Comparison of ENCODE assay signal across 8 cellular contexts in genomic region chr1:59506952-59507351, GRCh38.
A peak's percentile ranks its signal among the peaks of the same experiment; 100 is the strongest.
DNase-seq lines count a peak whose midpoint lies in the region; ATAC-seq and TF ChIP-seq lines count a peak whose summit lies in the region.

No MANE protein-coding gene starts in this region.

- H3K4me1 ChIP-seq in adrenal gland (replicated peaks in 1 of 2) = peaks cover 8 to 38% of the 10 kb centered on the region in 2 donors

- ATAC-seq in GM19351 (IDR thresholded peaks at IDR 0.05; ENCODE audit: unreplicated experiment) = peak; percentile 93
- ATAC-seq in HG03159 (IDR thresholded peaks at IDR 0.05; ENCODE audit: unreplicated experiment) = peak; percentile 89
- no peak for ATAC-seq in stimulated activated naive CD8-positive, alpha-beta T cell treated with anti-CD3 and anti-CD28 coated beads, Interleukin-15, amount 100 ng/mL, for 72 hours

- TF ChIP-seq POLR2A in adrenal gland (IDR thresholded peaks at IDR 0.05) = no peak

- DNase-seq in adrenal gland (no peak), renal cortical epithelial cell (ENCODE audit: low read depth) (peak; percentile 77), NCI-H1092 treated with DMSO at 0.1 percent for 48 hours (lab: John Stamatoyannopoulos, UW) (no peak), RKO (ENCODE audit: low spot score) (no peak)
- DNase-seq in activated naive CD4-positive, alpha-beta T cell treated with anti-CD3 and anti-CD28 coated beads for 36 hours = no peak
- DNase-seq in stimulated activated naive CD8-positive, alpha-beta T cell treated with anti-CD3 and anti-CD28 coated beads, Interleukin-15, amount 100 ng/mL, for 72 hours = no peak

- no peak overlapping the region for H3K4me3 ChIP-seq in adrenal gland

- peak overlapping the region in 3 of 5 donors; percentile 0 to 21 (median 9) for H3K27ac ChIP-seq in adrenal gland

- H3K4me1 Mint-ChIP-seq in activated naive CD4-positive, alpha-beta T cell treated with anti-CD3 and anti-CD28 coated beads for 36 hours (ENCODE audit: low read depth) = no peaks in the 10 kb centered on the region
- H3K4me1 Mint-ChIP-seq in stimulated activated naive CD8-positive, alpha-beta T cell treated with anti-CD3 and anti-CD28 coated beads, Interleukin-15, amount 100 ng/mL, for 72 hours = peaks cover 10% of the 10 kb centered on the region

- TF ChIP-seq CTCF in adrenal gland (IDR thresholded peaks at IDR 0.05) = no peak

- H3K27ac Mint-ChIP-seq in activated naive CD4-positive, alpha-beta T cell treated with anti-CD3 and anti-CD28 coated beads for 36 hours = no peak overlapping the region
- no peak overlapping the region for H3K27ac Mint-ChIP-seq in stimulated activated naive CD8-positive, alpha-beta T cell treated with anti-CD3 and anti-CD28 coated beads, Interleukin-15, amount 100 ng/mL, for 72 hours

- intact Hi-C loops in adrenal gland (cut with DNase I) = no loop called here
- intact Hi-C loops in activated naive CD4-positive, alpha-beta T cell treated with anti-CD3 and anti-CD28 coated beads for 36 hours (cut with micrococcal nuclease) = no loop called here

- no peaks in the 10 kb centered on the region for H3K27me3 Mint-ChIP-seq in activated naive CD4-positive, alpha-beta T cell treated with anti-CD3 and anti-CD28 coated beads for 36 hours (ENCODE audit: low read depth)
- no peaks in the 10 kb centered on the region for H3K27me3 Mint-ChIP-seq in stimulated activated naive CD8-positive, alpha-beta T cell treated with anti-CD3 and anti-CD28 coated beads, Interleukin-15, amount 100 ng/mL, for 72 hours

- no peaks in the 10 kb centered on the region for H3K9me3 ChIP-seq in adrenal gland (replicated peaks in 1 of 3)

- no peaks in the 10 kb centered on the region for H3K9me3 Mint-ChIP-seq in activated naive CD4-positive, alpha-beta T cell treated with anti-CD3 and anti-CD28 coated beads for 36 hours
- no peaks in the 10 kb centered on the region for H3K9me3 Mint-ChIP-seq in stimulated activated naive CD8-positive, alpha-beta T cell treated with anti-CD3 and anti-CD28 coated beads, Interleukin-15, amount 100 ng/mL, for 72 hours

- H3K4me3 Mint-ChIP-seq in activated naive CD4-positive, alpha-beta T cell treated with anti-CD3 and anti-CD28 coated beads for 36 hours = no peak overlapping the region
- no peak overlapping the region for H3K4me3 Mint-ChIP-seq in stimulated activated naive CD8-positive, alpha-beta T cell treated with anti-CD3 and anti-CD28 coated beads, Interleukin-15, amount 100 ng/mL, for 72 hours

- CTCF ChIA-PET in activated naive CD4-positive, alpha-beta T cell treated with anti-CD3 and anti-CD28 coated beads for 36 hours (lab: Charles Lee) = no interaction called here

- no peaks in the 10 kb centered on the region for H3K27me3 ChIP-seq in adrenal gland

- 66 to 73% (median 69%) methylated on average over 3 of the region's 3 CpGs for WGBS in adrenal gland, 4 donors

- no peaks in the 10 kb centered on the region for H3K36me3 ChIP-seq in adrenal gland (replicated peaks in 1 of 2)

- no peaks in the 10 kb centered on the region for H3K36me3 Mint-ChIP-seq in activated naive CD4-positive, alpha-beta T cell treated with anti-CD3 and anti-CD28 coated beads for 36 hours (ENCODE audit: low read depth)
